8 cellular contexts compared by ENCODE assay signal in genomic region chr11:119066481-119066880, GRCh38. TPM values are rescaled to one million over a fixed set of nuclear protein-coding genes. Genes with fewer than 3 reads are reported as not detected.
DNase-seq lines count a peak whose midpoint lies in the region; ATAC-seq and TF ChIP-seq lines count a peak whose summit lies in the region.

No MANE protein-coding gene starts in this region.

- CTCF ChIA-PET in activated CD4-positive, alpha-beta memory T cell treated with anti-CD3 and anti-CD28 coated beads, Interleukin-2, amount 10 ng/mL, durations not matched to agents 7 days and 5 days (lab: Charles Lee) = interaction anchor here (0.7 to 2.7 kb wide), 12 partner anchors 9 to 256 kb away, joined by 3 to 21 read pairs (median 8); partner anchors contain the start of genes C2CD2L, DPAGT1, HMBS and HYOU1

- no peak for TF ChIP-seq CTCF in kidney epithelial cell (IDR thresholded peaks at IDR 0.05; ENCODE audit: insufficient read depth, low read length, poor library complexity, severe bottlenecking)
- TF ChIP-seq CTCF in thoracic aorta (IDR thresholded peaks at IDR 0.05) = no peak

- no peaks in the 10 kb centered on the region for H3K27me3 ChIP-seq in kidney epithelial cell (ENCODE audit: control insufficient read depth, insufficient read depth, low read length)
- no peaks in the 10 kb centered on the region for H3K27me3 ChIP-seq in thoracic aorta (replicated peaks; ENCODE audit: insufficient read depth)

- H3K36me3 ChIP-seq in kidney epithelial cell (ENCODE audit: control insufficient read depth, insufficient read depth, low read length) (no peaks in the 10 kb centered on the region), thoracic aorta (peaks cover 14% of the 10 kb centered on the region)

- peak overlapping the region; percentile 95 to 99 for H3K4me3 Mint-ChIP-seq in activated T-cell treated with anti-CD3 and anti-CD28 coated beads, Interleukin-2, amount 50 U/mL, for 72 hours
- peak overlapping the region; percentile 98 for H3K4me3 Mint-ChIP-seq in activated CD4-positive, alpha-beta memory T cell treated with anti-CD3 and anti-CD28 coated beads, Interleukin-2, amount 10 ng/mL, durations not matched to agents 7 days and 5 days

- no peaks in the 10 kb centered on the region for H3K27me3 Mint-ChIP-seq in activated T-cell treated with anti-CD3 and anti-CD28 coated beads, Interleukin-2, amount 50 U/mL, for 72 hours (ENCODE audit: low read depth)
- H3K27me3 Mint-ChIP-seq in activated CD4-positive, alpha-beta memory T cell treated with anti-CD3 and anti-CD28 coated beads, Interleukin-2, amount 10 ng/mL, durations not matched to agents 7 days and 5 days = no peaks in the 10 kb centered on the region

- H3K9me3 Mint-ChIP-seq in activated T-cell treated with anti-CD3 and anti-CD28 coated beads, Interleukin-2, amount 50 U/mL, for 72 hours = no peaks in the 10 kb centered on the region
- no peaks in the 10 kb centered on the region for H3K9me3 Mint-ChIP-seq in activated CD4-positive, alpha-beta memory T cell treated with anti-CD3 and anti-CD28 coated beads, Interleukin-2, amount 10 ng/mL, durations not matched to agents 7 days and 5 days

- peak overlapping the region; percentile 99 for H3K27ac Mint-ChIP-seq in activated T-cell treated with anti-CD3 and anti-CD28 coated beads, Interleukin-2, amount 50 U/mL, for 72 hours
- peak overlapping the region; percentile 98 for H3K27ac Mint-ChIP-seq in activated CD4-positive, alpha-beta memory T cell treated with anti-CD3 and anti-CD28 coated beads, Interleukin-2, amount 10 ng/mL, durations not matched to agents 7 days and 5 days

- H3K4me3 ChIP-seq in kidney epithelial cell (ENCODE audit: low read depth, low read length) = peak overlapping the region; percentile 99
- H3K4me3 ChIP-seq in thoracic aorta = peak overlapping the region; percentile 84

- H3K27ac ChIP-seq in thoracic aorta = peak overlapping the region; percentile 91 to 94

- no peak for DNase-seq in activated T-cell treated with anti-CD3 and anti-CD28 coated beads, Interleukin-2, amount 50 U/mL, for 72 hours
- DNase-seq in activated T-cell treated with anti-CD3 and anti-CD28 coated beads, Interleukin-2, amount 50 U/mL, for 48 hours = no peak
- DNase-seq in activated CD4-positive, alpha-beta memory T cell treated with anti-CD3 and anti-CD28 coated beads, Interleukin-2, amount 10 ng/mL, durations not matched to agents 7 days and 5 days = no peak
- DNase-seq in kidney epithelial cell (ENCODE audit: low read depth) (no peak), thoracic aorta (ENCODE audit: low spot score) (no peak), cerebellar nuclear complex (lab: John Stamatoyannopoulos, UW) (no peak), activated gamma-delta T cell (lab: John Stamatoyannopoulos, UW) (no peak)

- no peaks in the 10 kb centered on the region for H3K9me3 ChIP-seq in thoracic aorta

- POLR2A ChIA-PET in activated CD4-positive, alpha-beta memory T cell treated with anti-CD3 and anti-CD28 coated beads, Interleukin-2, amount 10 ng/mL, durations not matched to agents 7 days and 5 days (lab: Charles Lee) = interaction anchor here (0.5 to 4.7 kb wide), 12 partner anchors 10 to 272 kb away, joined by 3 to 105 read pairs (median 16); partner anchors contain the start of genes C2CD2L, DPAGT1, HMBS and HYOU1

- H3K36me3 Mint-ChIP-seq in activated T-cell treated with anti-CD3 and anti-CD28 coated beads, Interleukin-2, amount 50 U/mL, for 72 hours (ENCODE audit: insufficient read depth in 2 of 2) = peaks cover 0 to 2% of the 10 kb centered on the region in 2 donors
- H3K36me3 Mint-ChIP-seq in activated CD4-positive, alpha-beta memory T cell treated with anti-CD3 and anti-CD28 coated beads, Interleukin-2, amount 10 ng/mL, durations not matched to agents 7 days and 5 days (ENCODE audit: low read depth) = peaks cover 20% of the 10 kb centered on the region

- H3K4me1 Mint-ChIP-seq in activated T-cell treated with anti-CD3 and anti-CD28 coated beads, Interleukin-2, amount 50 U/mL, for 72 hours (ENCODE audit: low read depth) = peaks cover 43% of the 10 kb centered on the region
- peaks cover 40% of the 10 kb centered on the region for H3K4me1 Mint-ChIP-seq in activated CD4-positive, alpha-beta memory T cell treated with anti-CD3 and anti-CD28 coated beads, Interleukin-2, amount 10 ng/mL, durations not matched to agents 7 days and 5 days

- no peak for ATAC-seq in activated T-cell treated with anti-CD3 and anti-CD28 coated beads, Interleukin-2, amount 50 U/mL, for 72 hours (replicated peaks in 1 of 2)
- no peak for ATAC-seq in thoracic aorta (ENCODE audit: insufficient number of reproducible peaks, low FRiP score, low read depth)
- ATAC-seq in esophagus mucosa = no peak

- peaks cover 18 to 42% of the 10 kb centered on the region in 2 donors for H3K4me1 ChIP-seq in thoracic aorta (ENCODE audit: control insufficient read depth in 1 of 2, low read depth in 2 of 2)

RNA-seq across cellular contexts. Expression of gene VPS11, which starts 1.1 kb away (rescaled TPM):
- total RNA-seq in activated T-cell treated with anti-CD3 and anti-CD28 coated beads, Interleukin-2, amount 50 U/mL, for 72 hours = 10 to 100 TPM; 24.0 to 24.2 TPM
- 10 to 100 TPM; 30.6 to 36.1 TPM for total RNA-seq in activated CD4-positive, alpha-beta memory T cell treated with anti-CD3 and anti-CD28 coated beads, Interleukin-2, amount 10 ng/mL, durations not matched to agents 7 days and 5 days
- total RNA-seq in kidney epithelial cell (30.7 and 39.0 TPM in 2 replicates), thoracic aorta (10 to 100 TPM; 32.0 to 35.3 TPM), esophagus mucosa (17.8 TPM)

RNA-seq across cellular contexts. Expression of gene HYOU1, which starts 9.5 kb away (rescaled TPM):
- total RNA-seq in activated T-cell treated with anti-CD3 and anti-CD28 coated beads, Interleukin-2, amount 50 U/mL, for 72 hours = 100 to 1,000 TPM; 199 to 232 TPM
- 100 to 1,000 TPM; 123 to 125 TPM for total RNA-seq in activated CD4-positive, alpha-beta memory T cell treated with anti-CD3 and anti-CD28 coated beads, Interleukin-2, amount 10 ng/mL, durations not matched to agents 7 days and 5 days
- total RNA-seq in kidney epithelial cell = 280 and 303 TPM in 2 replicates
- 100 to 1,000 TPM in 1 of 2 donors, 10 to 100 TPM in 1; 94.1 to 140 TPM for total RNA-seq in thoracic aorta
- total RNA-seq in esophagus mucosa = 63.2 TPM

RNA-seq across cellular contexts. Expression of gene HMBS, which starts 18.2 kb away (rescaled TPM):
- total RNA-seq in activated T-cell treated with anti-CD3 and anti-CD28 coated beads, Interleukin-2, amount 50 U/mL, for 72 hours = 10 to 100 TPM; 31.6 to 42.5 TPM
- 10 to 100 TPM; 17.3 to 18.8 TPM for total RNA-seq in activated CD4-positive, alpha-beta memory T cell treated with anti-CD3 and anti-CD28 coated beads, Interleukin-2, amount 10 ng/mL, durations not matched to agents 7 days and 5 days
- 27.7 and 29.7 TPM in 2 replicates for total RNA-seq in kidney epithelial cell
- total RNA-seq in thoracic aorta = 10 to 100 TPM in 1 of 2 donors, 1 to 10 TPM in 1; 5.7 to 27.2 TPM
- total RNA-seq in esophagus mucosa = 23.7 TPM

RNA-seq across cellular contexts. Expression of gene DPAGT1, which starts 35.2 kb away (rescaled TPM):
- total RNA-seq in activated T-cell treated with anti-CD3 and anti-CD28 coated beads, Interleukin-2, amount 50 U/mL, for 72 hours = 10 to 100 TPM; 63.8 to 81.9 TPM
- 10 to 100 TPM; 57.3 to 58.4 TPM for total RNA-seq in activated CD4-positive, alpha-beta memory T cell treated with anti-CD3 and anti-CD28 coated beads, Interleukin-2, amount 10 ng/mL, durations not matched to agents 7 days and 5 days
- total RNA-seq in kidney epithelial cell (16.4 and 26.6 TPM in 2 replicates), thoracic aorta (10 to 100 TPM; 21.4 to 44.3 TPM), esophagus mucosa (36.3 TPM)

RNA-seq across cellular contexts. Expression of gene SLC37A4, which starts 35.8 kb away (rescaled TPM):
- 10 to 100 TPM; 35.8 to 41.4 TPM for total RNA-seq in activated T-cell treated with anti-CD3 and anti-CD28 coated beads, Interleukin-2, amount 50 U/mL, for 72 hours
- total RNA-seq in activated CD4-positive, alpha-beta memory T cell treated with anti-CD3 and anti-CD28 coated beads, Interleukin-2, amount 10 ng/mL, durations not matched to agents 7 days and 5 days = 10 to 100 TPM; 31.6 to 33.9 TPM
- total RNA-seq in kidney epithelial cell = 20.7 and 27.9 TPM in 2 replicates
- total RNA-seq in thoracic aorta = 10 to 100 TPM; 12.5 to 15.0 TPM
- total RNA-seq in esophagus mucosa = 7.2 TPM
